Comparison of ENCODE assay signal across 10 cellular contexts in the genomic region with DNA sequence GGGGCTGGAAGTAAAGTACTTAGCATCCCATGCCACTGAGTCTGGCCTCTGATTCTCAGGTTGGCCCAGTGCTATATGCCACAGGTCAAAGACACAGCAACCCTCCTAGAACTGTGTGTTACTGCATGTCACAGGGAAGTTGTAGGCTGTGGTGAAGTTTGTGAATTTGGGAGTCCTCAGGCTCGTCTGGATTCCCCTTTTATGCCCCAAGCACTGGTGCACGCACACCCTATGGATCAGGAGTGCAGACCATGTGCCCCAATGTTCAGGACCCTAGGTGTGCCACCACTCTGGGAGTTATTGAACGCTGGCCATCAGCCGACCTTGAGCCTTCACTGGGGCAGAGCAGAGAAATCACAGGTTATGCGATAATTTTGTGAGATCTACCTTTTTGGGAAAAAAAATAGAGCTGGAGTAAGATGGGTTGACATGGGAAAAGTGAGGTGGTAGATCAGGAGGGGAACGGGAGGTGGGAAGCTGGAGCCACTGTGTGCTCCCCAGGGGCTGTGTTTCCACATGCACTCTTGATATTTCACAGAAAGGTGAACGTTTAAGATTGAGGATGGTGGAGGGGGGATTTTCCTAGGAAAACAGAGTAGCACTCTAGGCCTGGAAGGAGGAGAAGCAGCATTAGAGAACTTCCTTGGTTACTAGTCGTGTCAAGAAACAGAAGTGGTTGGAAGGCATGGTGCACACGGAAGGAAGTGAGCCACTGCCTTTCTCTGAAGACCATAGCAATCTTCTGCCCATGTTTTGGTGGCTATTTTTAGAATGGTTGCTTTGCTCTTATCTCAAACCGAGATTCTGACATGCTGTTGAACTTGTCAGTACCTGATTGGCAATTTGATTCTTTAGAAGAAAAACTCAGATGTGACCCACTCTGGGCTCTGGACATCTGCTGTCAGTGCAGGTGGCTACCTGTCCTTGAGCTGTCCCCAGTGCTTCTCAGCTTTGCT. TPM values are rescaled to one million over a fixed set of nuclear protein-coding genes. Genes with fewer than 3 reads are reported as not detected.
DNase-seq lines count a peak whose midpoint lies in the region; ATAC-seq, FAIRE-seq and TF ChIP-seq lines count a peak whose summit lies in the region.
"Had no signal": no experiment of that assay in that cellular context is flagged by ENCODE, and none has a peak within 500 bp of the region (broad histone marks: within the 10 kb centered on the region; RNA-seq: fewer than 3 reads in every experiment).

No MANE protein-coding gene starts in this region.

- CTCF ChIA-PET in CD4-positive, alpha-beta T cell (lab: Charles Lee), result no interaction called here
- CTCF ChIA-PET in PC-9 (lab: Charles Lee), result no interaction called here

- no peaks in the 10 kb centered on the region for H3K9me3 ChIP-seq in CD4-positive, alpha-beta T cell (ENCODE audit: control insufficient read depth, low read length)
- H3K9me3 ChIP-seq in PC-9 (ENCODE audit: insufficient read depth, low read depth), result no peaks in the 10 kb centered on the region

- DNase-seq in CD4-positive, alpha-beta T cell, result no peak
- DNase-seq in GM19239 (ENCODE audit: insufficient read length, low spot score) (no peak), ecto neural progenitor cell (ENCODE audit: low spot score) (no peak), SHP77 treated with DMSO at 0.1 percent for 48 hours (lab: John Stamatoyannopoulos, UW) (no peak), NCI-H774 (lab: John Stamatoyannopoulos, UW) (no peak), PC-9 (no peak)
- DNase-seq in central memory CD8-positive, alpha-beta T cell (ENCODE audit: low spot score in 2 of 2), result no peak

- H3K4me3 Mint-ChIP-seq in CD4-positive, alpha-beta T cell, result peak overlapping the region; percentile 12
- H3K4me3 Mint-ChIP-seq in central memory CD8-positive, alpha-beta T cell, result no peak overlapping the region

- peak overlapping the region; percentile 4 for H3K27ac Mint-ChIP-seq in CD4-positive, alpha-beta T cell
- H3K27ac Mint-ChIP-seq in central memory CD8-positive, alpha-beta T cell (ENCODE audit: low read depth), result peak overlapping the region; percentile 2

- intact Hi-C loops in CD4-positive, alpha-beta T cell (cut with DNase I, micrococcal nuclease), result no loop called here
- intact Hi-C loops in PC-9 (cut with micrococcal nuclease; ENCODE audit: unreplicated experiment), result no loop called here

- no peaks in the 10 kb centered on the region for H3K9me3 Mint-ChIP-seq in CD4-positive, alpha-beta T cell
- no peaks in the 10 kb centered on the region for H3K9me3 Mint-ChIP-seq in central memory CD8-positive, alpha-beta T cell

- H3K27ac ChIP-seq in CD4-positive, alpha-beta T cell (ENCODE audit: low read depth, low read length), result no peak overlapping the region
- H3K27ac ChIP-seq in PC-9, result no peak overlapping the region

- H3K9me2 ChIP-seq in PC-9 (ENCODE audit: insufficient read depth), result no peaks in the 10 kb centered on the region

- no peak overlapping the region for H3K4me3 ChIP-seq in PC-9

- POLR2A ChIA-PET in CD4-positive, alpha-beta T cell (lab: Charles Lee), result no interaction called here
- POLR2A ChIA-PET in PC-9 (lab: Charles Lee; ENCODE audit: unreplicated experiment), result no interaction called here

- no peak overlapping the region for H3K4me2 ChIP-seq in PC-9

- H2AFZ ChIP-seq in PC-9, result no peak overlapping the region

- H3K79me2 ChIP-seq in PC-9 (ENCODE audit: low read depth), result no peaks in the 10 kb centered on the region

- H3K27me3 Mint-ChIP-seq in CD4-positive, alpha-beta T cell, result no peaks in the 10 kb centered on the region
- H3K27me3 Mint-ChIP-seq in central memory CD8-positive, alpha-beta T cell, result no peaks in the 10 kb centered on the region

- TF ChIP-seq CTCF in CD4-positive, alpha-beta T cell (IDR thresholded peaks at IDR 0.05), result no peak
- TF ChIP-seq CTCF in PC-9 (conservative IDR thresholded peaks at IDR 0.05), result no peak

- peaks cover 51% of the 10 kb centered on the region for H3K4me1 Mint-ChIP-seq in CD4-positive, alpha-beta T cell (ENCODE audit: low read depth)
- H3K4me1 Mint-ChIP-seq in central memory CD8-positive, alpha-beta T cell, result peaks cover 55% of the 10 kb centered on the region

- no peak for ATAC-seq in CD4-positive, alpha-beta T cell (ENCODE audit: poor library complexity)
- ATAC-seq in HG03108 (IDR thresholded peaks at IDR 0.05; ENCODE audit: unreplicated experiment), result peak; percentile 41
- peak; percentile 26 for ATAC-seq in central memory CD8-positive, alpha-beta T cell (replicated peaks; ENCODE audit: extremely low read depth, poor library complexity, severe bottlenecking)

- no peaks in the 10 kb centered on the region for H3K36me3 ChIP-seq in PC-9 (ENCODE audit: low read depth)

- no TSS peak for BruUV-seq in PC-9 (replicated peaks; lab: Mats Ljungman, UMichigan)

- no peaks in the 10 kb centered on the region for H3F3A ChIP-seq in PC-9 (ENCODE audit: insufficient read depth, low read depth)

- H4K20me1 ChIP-seq in PC-9 (ENCODE audit: insufficient read depth), result no peaks in the 10 kb centered on the region; the same call in 1 of the 2 replicates

- H3K27me3 ChIP-seq in CD4-positive, alpha-beta T cell (ENCODE audit: control insufficient read depth, insufficient read depth, low read length), result no peaks in the 10 kb centered on the region
- H3K27me3 ChIP-seq in PC-9 (ENCODE audit: insufficient read depth, low read depth), result peaks cover 81% of the 10 kb centered on the region

- FAIRE-seq in GM19239 (lab: Jason Lieb, UNC), result peak; percentile 94
- FAIRE-seq: D721Med had no signal

- no peaks in the 10 kb centered on the region for H3K4me1 ChIP-seq in PC-9 (replicated peaks; ENCODE audit: insufficient read depth)

- no peaks in the 10 kb centered on the region for H3K36me3 Mint-ChIP-seq in CD4-positive, alpha-beta T cell (ENCODE audit: low read depth)
- peaks cover 3% of the 10 kb centered on the region for H3K36me3 Mint-ChIP-seq in central memory CD8-positive, alpha-beta T cell (ENCODE audit: insufficient read depth)

RNA-seq across cellular contexts. Expression of a gene that starts 44.1 kb away (rescaled TPM):
- total RNA-seq in CD4-positive, alpha-beta T cell, result 10 to 100 TPM; 25.4 to 26.3 TPM
- 23.7 and 25.5 TPM in 2 replicates for total RNA-seq in PC-9 (2021)

RNA-seq across cellular contexts. Expression of a gene that starts 55.1 kb away (rescaled TPM):
- 10 to 100 TPM; 16.9 to 20.8 TPM for total RNA-seq in CD4-positive, alpha-beta T cell
- total RNA-seq in PC-9 (2021), result not detected in 2 replicates
- total RNA-seq: myocyte had no signal

Comparison
In these comparisons a context has a peak if more than half of its experiments do, and no peak if none do; other contexts are left out.
1. RNA of a gene that starts 55.1 kb away (total RNA-seq): 16.9 to 20.8 TPM in CD4-positive, alpha-beta T cell; not detected in PC-9; every median in the first group is over 10 times any median in the second.